ENCODE assay signal across 7 cellular contexts in the genomic region with DNA sequence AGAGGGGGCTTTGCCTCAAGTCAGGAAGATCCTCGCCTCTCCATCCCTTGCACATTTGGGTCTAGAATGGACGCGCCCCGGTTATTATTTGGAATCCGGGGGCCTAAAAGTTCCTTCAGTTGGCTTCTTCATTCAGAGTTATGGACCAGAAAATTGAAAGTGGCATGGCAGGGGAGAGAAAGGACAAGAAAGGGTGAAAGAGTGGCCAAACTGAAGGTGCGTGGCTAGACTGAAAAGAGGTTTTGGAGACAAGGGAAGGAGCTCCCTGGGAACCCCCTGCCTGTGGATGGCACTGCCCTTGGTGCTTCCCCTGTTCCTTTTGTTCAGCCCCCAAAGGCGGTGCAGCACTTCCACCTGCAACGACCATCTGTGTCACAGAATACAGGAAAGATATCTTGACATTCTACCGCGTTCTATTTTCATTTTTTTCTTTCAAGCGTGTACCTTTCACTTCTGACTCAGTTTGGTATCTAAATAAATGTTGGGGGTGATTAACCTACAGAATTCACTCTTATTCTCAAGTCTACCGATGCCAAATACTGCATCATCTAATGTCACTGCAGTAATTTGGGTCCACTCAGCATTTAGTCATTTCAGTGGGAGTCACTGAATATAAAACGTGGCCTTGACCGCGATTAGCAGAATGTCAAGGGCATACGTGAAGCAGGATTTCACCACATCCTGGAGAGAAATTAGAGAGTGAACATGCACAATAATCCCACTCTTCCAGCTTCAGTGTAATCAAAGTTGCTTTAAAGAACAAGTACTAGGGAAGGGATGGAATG.
DNase-seq lines count a peak whose midpoint lies in the region; ATAC-seq and TF ChIP-seq lines count a peak whose summit lies in the region.

No MANE protein-coding gene starts in this region.

- H3K4me1 ChIP-seq in PC-9 (replicated peaks; ENCODE audit: insufficient read depth), result peaks cover 50% of the 10 kb centered on the region
- H3K4me1 ChIP-seq in breast epithelium, result peaks cover 0 to 9% of the 10 kb centered on the region in 2 donors
- peaks cover 35% of the 10 kb centered on the region for H3K4me1 ChIP-seq in mononuclear cell (ENCODE audit: insufficient read depth, low read length)
- peaks cover 0 to 40% (median 10%) of the 10 kb centered on the region in 4 donors for H3K4me1 ChIP-seq in tibial nerve

- no peak for ATAC-seq in HG03460 (IDR thresholded peaks at IDR 0.05; ENCODE audit: unreplicated experiment)

- H3K4me3 ChIP-seq in PC-9, result peak overlapping the region; percentile 70
- peak overlapping the region; percentile 61 to 85 (median 67) for H3K4me3 ChIP-seq in breast epithelium
- H3K4me3 ChIP-seq in mononuclear cell (ENCODE audit: low read length), result peak overlapping the region; percentile 42
- peak overlapping the region; percentile 50 to 63 (median 57) for H3K4me3 ChIP-seq in tibial nerve

- H3K4me2 ChIP-seq in PC-9, result peak overlapping the region; percentile 83

- intact Hi-C loops in PC-9 (cut with micrococcal nuclease; ENCODE audit: unreplicated experiment), result loop anchor here (5.0 kb wide), 1 partner anchor 37 kb away; no protein-coding TSS in a partner anchor
- intact Hi-C loops in breast epithelium (cut with DNase I; ENCODE audit: low total_unique reads), result no loop called here

- H3K27me3 ChIP-seq in PC-9 (ENCODE audit: insufficient read depth, low read depth) (no peaks in the 10 kb centered on the region), breast epithelium (no peaks in the 10 kb centered on the region), mononuclear cell (ENCODE audit: insufficient read depth, low read length) (peaks cover 9% of the 10 kb centered on the region), tibial nerve (no peaks in the 10 kb centered on the region)

- POLR2A ChIA-PET in PC-9 (lab: Charles Lee; ENCODE audit: unreplicated experiment), result no interaction called here

- H3K36me3 ChIP-seq in PC-9 (ENCODE audit: low read depth), result no peaks in the 10 kb centered on the region
- H3K36me3 ChIP-seq in breast epithelium, result no peaks in the 10 kb centered on the region
- no peaks in the 10 kb centered on the region for H3K36me3 ChIP-seq in tibial nerve

- CTCF ChIA-PET in PC-9 (lab: Charles Lee), result no interaction called here

- peak; percentile 9 for DNase-seq in HCEC 1CT
- DNase-seq in PC-9, result no peak
- DNase-seq in breast epithelium (ENCODE audit: low spot score in 2 of 2), result no peak
- DNase-seq in tibial nerve (ENCODE audit: low spot score in 2 of 2), result no peak
- no peak for DNase-seq in GOT3 (lab: John Stamatoyannopoulos, UW)

- H3K27ac ChIP-seq in PC-9, result no peak overlapping the region
- peak overlapping the region; percentile 62 to 88 for H3K27ac ChIP-seq in breast epithelium
- H3K27ac ChIP-seq in tibial nerve, result peak overlapping the region in 2 of 4 donors; percentile 72 to 80

- no peak for TF ChIP-seq EP300 in tibial nerve (IDR thresholded peaks at IDR 0.05)

- no peaks in the 10 kb centered on the region for H3K9me2 ChIP-seq in PC-9 (ENCODE audit: insufficient read depth)

- no peak for TF ChIP-seq POLR2A in breast epithelium (IDR thresholded peaks at IDR 0.05)
- no peak for TF ChIP-seq POLR2A in tibial nerve (IDR thresholded peaks at IDR 0.05)

- H4K20me1 ChIP-seq in PC-9 (ENCODE audit: insufficient read depth), result peaks cover 10% of the 10 kb centered on the region

- TF ChIP-seq CTCF in PC-9 (conservative IDR thresholded peaks at IDR 0.05), result no peak
- no peak for TF ChIP-seq CTCF in breast epithelium (IDR thresholded peaks at IDR 0.05)
- TF ChIP-seq CTCF in tibial nerve (IDR thresholded peaks at IDR 0.05), result no peak

- WGBS in tibial nerve, 2 donors, result 53 to 57% methylated on average over 16 of the region's 16 CpGs

- TSS peak; percentile 90 for BruUV-seq in PC-9 (replicated peaks; lab: Mats Ljungman, UMichigan)

- 0 out of 2 replicates have a peak, but pooled peaks cover 5% of the 10 kb centered on the region for H3F3A ChIP-seq in PC-9 (ENCODE audit: insufficient read depth, low read depth)

- H2AFZ ChIP-seq in PC-9, result peak overlapping the region; percentile 87

- H3K9me3 ChIP-seq in PC-9 (ENCODE audit: insufficient read depth, low read depth) (no peaks in the 10 kb centered on the region), breast epithelium (no peaks in the 10 kb centered on the region), mononuclear cell (ENCODE audit: low read depth, low read length) (no peaks in the 10 kb centered on the region), tibial nerve (no peaks in the 10 kb centered on the region)

- H3K79me2 ChIP-seq in PC-9 (ENCODE audit: low read depth), result peaks cover 33% of the 10 kb centered on the region
